ENCODE assay signal across 1 cellular context in the genomic region with DNA sequence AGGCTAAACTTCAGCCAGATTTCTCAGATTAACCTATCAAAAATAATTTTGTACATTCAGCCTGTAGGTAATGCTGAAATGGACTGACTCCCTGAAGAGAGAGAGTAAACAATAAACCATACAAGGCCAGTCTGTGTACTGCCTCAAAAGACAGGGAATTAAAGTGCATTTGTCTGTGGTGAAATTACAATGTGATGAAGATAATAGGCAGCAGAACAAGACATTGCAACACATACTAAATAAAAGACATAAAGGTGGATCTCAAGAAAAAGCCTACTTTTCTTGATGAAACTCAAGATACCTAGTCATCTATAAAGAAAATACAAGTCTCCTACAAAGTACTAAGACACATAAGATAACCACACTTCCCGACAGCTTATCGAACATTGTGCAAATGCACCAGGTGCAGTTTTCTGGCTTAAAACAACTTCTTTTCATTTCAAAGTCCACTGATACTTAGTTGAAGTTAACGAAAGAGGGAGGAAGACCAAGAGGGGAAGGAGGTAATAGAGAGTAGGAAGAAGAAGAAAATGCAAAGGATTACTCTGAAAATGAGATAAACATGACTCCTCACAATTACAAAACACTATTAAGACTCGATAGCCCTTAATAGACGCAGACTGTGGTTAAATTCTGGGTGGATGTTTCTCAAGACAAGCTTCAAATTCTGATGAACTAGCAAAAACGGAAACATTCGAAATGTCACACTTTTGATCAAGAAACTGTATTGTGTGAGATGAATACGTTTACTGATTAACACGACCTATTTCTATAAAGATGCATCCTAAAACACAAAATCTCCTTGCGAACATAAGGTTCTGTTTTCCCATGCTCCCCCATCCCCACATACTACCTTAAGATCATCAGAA.
TF ChIP-seq lines count a peak whose summit lies in the region.

No MANE protein-coding gene starts in this region.

TF ChIP-seq in HepG2, 621 proteins besides CTCF, POLR2A, EP300 and RAD21:
- no peak for TF ChIP-seq ADNP (CRISPR knock-in tag; IDR thresholded peaks at IDR 0.05)
- peak; percentile 37; the same call in 1 of the 2 replicates for TF ChIP-seq MAFF (IDR thresholded peaks at IDR 0.05; ENCODE audit: low read depth, low read length)
- no peak for TF ChIP-seq SOX13 (IDR thresholded peaks at IDR 0.05)
- 0 out of 4 replicates have a peak, but pooled peaks of 1 of the 2 experiments have one; percentile 20 for TF ChIP-seq SOX13 (CRISPR knock-in tag; conservative IDR thresholded peaks at IDR 0.05 in 1 of 2, IDR thresholded peaks at IDR 0.05 in 1 of 2)
- no peak for TF ChIP-seq FOXK2 (IDR thresholded peaks at IDR 0.05)
- TF ChIP-seq SAP130 (CRISPR knock-in tag; IDR thresholded peaks at IDR 0.05; ENCODE audit: low read depth) = peak; percentile 50; the same call in 1 of the 2 replicates
- no peak for TF ChIP-seq FUBP1 (CRISPR knock-in tag; IDR thresholded peaks at IDR 0.05; ENCODE audit: borderline replicate concordance)
- TF ChIP-seq PITX1 (CRISPR knock-in tag; IDR thresholded peaks at IDR 0.05) = no peak
- TF ChIP-seq ARID2 (CRISPR knock-in tag; IDR thresholded peaks at IDR 0.05; ENCODE audit: borderline replicate concordance) = no peak
- no peak for TF ChIP-seq ZNF883 (CRISPR knock-in tag; IDR thresholded peaks at IDR 0.05; ENCODE audit: not compliant biosample characterization)
- TF ChIP-seq FOXP1 (IDR thresholded peaks at IDR 0.05) = no peak
- 0 out of 2 replicates have a peak, but pooled peaks have one; percentile 8 for TF ChIP-seq FOXP1 (CRISPR knock-in tag; IDR thresholded peaks at IDR 0.05)
- TF ChIP-seq RBFOX2 (IDR thresholded peaks at IDR 0.05; ENCODE audit: low read depth, low read length) = peak; percentile 50
- TF ChIP-seq FOXA3 (CRISPR knock-in tag; IDR thresholded peaks at IDR 0.05) = peak; percentile 45; the same call in 1 of the 2 replicates
- TF ChIP-seq GATAD2A (CRISPR knock-in tag; IDR thresholded peaks at IDR 0.05) = no peak
- TF ChIP-seq, protein P1, sequence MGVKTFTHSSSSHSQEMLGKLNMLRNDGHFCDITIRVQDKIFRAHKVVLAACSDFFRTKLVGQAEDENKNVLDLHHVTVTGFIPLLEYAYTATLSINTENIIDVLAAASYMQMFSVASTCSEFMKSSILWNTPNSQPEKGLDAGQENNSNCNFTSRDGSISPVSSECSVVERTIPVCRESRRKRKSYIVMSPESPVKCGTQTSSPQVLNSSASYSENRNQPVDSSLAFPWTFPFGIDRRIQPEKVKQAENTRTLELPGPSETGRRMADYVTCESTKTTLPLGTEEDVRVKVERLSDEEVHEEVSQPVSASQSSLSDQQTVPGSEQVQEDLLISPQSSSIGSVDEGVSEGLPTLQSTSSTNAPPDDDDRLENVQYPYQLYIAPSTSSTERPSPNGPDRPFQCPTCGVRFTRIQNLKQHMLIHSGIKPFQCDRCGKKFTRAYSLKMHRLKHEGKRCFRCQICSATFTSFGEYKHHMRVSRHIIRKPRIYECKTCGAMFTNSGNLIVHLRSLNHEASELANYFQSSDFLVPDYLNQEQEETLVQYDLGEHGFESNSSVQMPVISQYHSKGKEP (CRISPR knock-in tag; IDR thresholded peaks at IDR 0.05) = no peak
- peak; percentile 61 to 71 for TF ChIP-seq MAFK (conservative IDR thresholded peaks at IDR 0.05 in 1 of 2, IDR thresholded peaks at IDR 0.05 in 1 of 2; ENCODE audit: low read length in 2 of 2)
